Comparison of ENCODE assay signal across 24 cellular contexts in genomic region chr19:9070066-9070465, GRCh38. TPM values are rescaled to one million over a fixed set of nuclear protein-coding genes. Genes with fewer than 3 reads are reported as not detected.
DNase-seq lines count a peak whose midpoint lies in the region; ATAC-seq and TF ChIP-seq lines count a peak whose summit lies in the region.
"Had no signal": no experiment of that assay in that cellular context is flagged by ENCODE, and none has a peak within 500 bp of the region (broad histone marks: within the 10 kb centered on the region; RNA-seq: fewer than 3 reads in every experiment).

No MANE protein-coding gene starts in this region.

- DNase-seq in Caki2 (ENCODE audit: low read depth) (peak; percentile 53), dermis blood vessel endothelial cell (peak; percentile 11), left kidney (ENCODE audit: low read depth, low spot score) (peak; percentile 63), stomach (no peak), mucosa of descending colon (no peak)
- DNase-seq: activated CD4-positive, alpha-beta T cell treated with anti-CD3 and anti-CD28 coated beads, Interleukin-2, amount 50 U/mL, for 1 hour; activated CD8-positive, alpha-beta memory T cell treated with anti-CD3 and anti-CD28 coated beads, Interleukin-2, amount 10 ng/mL, durations not matched to agents 7 days and 5 days; activated naive CD4-positive, alpha-beta T cell treated with anti-CD3 and anti-CD28 coated beads, Interleukin-2, amount 50 U/mL, for 16 hours; Calu3; cortex of kidney; left colon; NCI-H1694 treated with DMSO at 0.1 percent for 48 hours; NCI-H69; nucleus accumbens; small intestine; stimulated activated CD4-positive, alpha-beta T cell treated with anti-CD3 and anti-CD28 coated beads, Interleukin-1b, Interleukin-23, amount 100 ng/mL, for 48 hours had no signal

- TF ChIP-seq CTCF in stomach (IDR thresholded peaks at IDR 0.05) (no peak), mucosa of descending colon (IDR thresholded peaks at IDR 0.05) (no peak)

- H3K9me3 ChIP-seq in HUES6 (ENCODE audit: control insufficient read depth, insufficient read depth, low read depth, low read length) (no peaks in the 10 kb centered on the region), stomach (no peaks in the 10 kb centered on the region), mucosa of descending colon (no peaks in the 10 kb centered on the region)
- H3K9me3 ChIP-seq: BLaER1 treated with 17β-estradiol and CSF1 and Interleukin-3, amounts not matched to agents 10 nM and 100 nM had no signal

- H3K4me1 ChIP-seq in HUES6 (ENCODE audit: control insufficient read depth, insufficient read depth, low read length), result peaks cover 18% of the 10 kb centered on the region
- H3K4me1 ChIP-seq in stomach, result peaks cover 0 to 3% (median 1%) of the 10 kb centered on the region in 4 donors
- no peaks in the 10 kb centered on the region for H3K4me1 ChIP-seq in mucosa of descending colon (ENCODE audit: low read depth)

- TF ChIP-seq POLR2A in stomach (IDR thresholded peaks at IDR 0.05), result no peak

- no peaks in the 10 kb centered on the region for H3K27me3 ChIP-seq in HUES6 (ENCODE audit: control insufficient read depth, insufficient read depth, low read length)
- peaks cover 0 to 4% (median 0%) of the 10 kb centered on the region in 3 donors for H3K27me3 ChIP-seq in stomach
- H3K27me3 ChIP-seq: BLaER1 treated with 17β-estradiol and CSF1 and Interleukin-3, amounts not matched to agents 10 nM and 100 nM had no signal

- peak overlapping the region; percentile 52 for H3K9ac ChIP-seq in HUES6 (ENCODE audit: low read length)
- H3K9ac ChIP-seq: BLaER1 treated with 17β-estradiol and CSF1 and Interleukin-3, amounts not matched to agents 10 nM and 100 nM had no signal

- no peak for TF ChIP-seq EP300 in stomach (IDR thresholded peaks at IDR 0.05)

- in situ Hi-C loops in Caki2 (cut with HindIII; ENCODE audit: low pct_unique_long_range_greater_than_20kb, low sequenced_read_pairs), result no loop called here

- H3K36me3 ChIP-seq in HUES6 (ENCODE audit: control insufficient read depth, insufficient read depth, low read length) (no peaks in the 10 kb centered on the region), stomach (no peaks in the 10 kb centered on the region), mucosa of descending colon (ENCODE audit: low read depth) (no peaks in the 10 kb centered on the region)
- H3K36me3 ChIP-seq: BLaER1 treated with 17β-estradiol and CSF1 and Interleukin-3, amounts not matched to agents 10 nM and 100 nM had no signal

- WGBS in stomach, 5 donors, result 22 to 43% (median 29%) methylated on average over 5 of the region's 5 CpGs

- H3K27ac ChIP-seq in HUES6 (ENCODE audit: low read depth, low read length) (peak overlapping the region; percentile 44; the same call in 1 of the 2 replicates), stomach (no peak overlapping the region)
- H3K27ac ChIP-seq: BLaER1 treated with 17β-estradiol and CSF1 and Interleukin-3, amounts not matched to agents 10 nM and 100 nM had no signal

- ATAC-seq in GM19452 (IDR thresholded peaks at IDR 0.05; ENCODE audit: unreplicated experiment) (no peak), GM21717 (IDR thresholded peaks at IDR 0.05; ENCODE audit: unreplicated experiment) (no peak), mucosa of descending colon (no peak)
- ATAC-seq: activated CD8-positive, alpha-beta memory T cell treated with anti-CD3 and anti-CD28 coated beads, Interleukin-2, amount 10 ng/mL, durations not matched to agents 7 days and 5 days; left colon; SK-N-SH treated with all-trans-retinoic acid at 6 μM for 48 hours had no signal

- intact Hi-C loops in stomach (cut with DNase I; ENCODE audit: low total_unique reads) (no loop called here), mucosa of descending colon (cut with DNase I, micrococcal nuclease) (no loop called here)

- no peak overlapping the region for H3K4me3 ChIP-seq in HUES6 (ENCODE audit: low read depth, low read length)
- no peak overlapping the region for H3K4me3 ChIP-seq in stomach
- H3K4me3 ChIP-seq in mucosa of descending colon, result no peak overlapping the region
- H3K4me3 ChIP-seq: BLaER1 treated with 17β-estradiol and CSF1 and Interleukin-3, amounts not matched to agents 10 nM and 100 nM had no signal

RNA-seq across cellular contexts. Expression of gene OR1M1, which starts 16.8 kb away (rescaled TPM):
- total RNA-seq in Caki2 (2014; rRNA removed; shearing (Covaris generic); ENCODE audit: low replicate concordance), result not detected in 2 replicates
- total RNA-seq in dermis blood vessel endothelial cell (not detected in 2 replicates), stomach (not detected), mucosa of descending colon (not detected)
- not detected for polyA plus RNA-seq in stomach
- total RNA-seq: activated CD8-positive, alpha-beta memory T cell treated with anti-CD3 and anti-CD28 coated beads, Interleukin-2, amount 10 ng/mL, durations not matched to agents 7 days and 5 days; Calu3; cardiac septum; left colon; LHCN-M2; urinary bladder had no signal
- polyA plus RNA-seq: small intestine, urinary bladder had no signal

RNA-seq across cellular contexts. Expression of gene OR7G2, which starts 37.2 kb away (rescaled TPM):
- total RNA-seq in Caki2 (2014; rRNA removed; shearing (Covaris generic); ENCODE audit: low replicate concordance), result not detected in 2 replicates
- total RNA-seq in dermis blood vessel endothelial cell (not detected in 2 replicates), stomach (not detected), mucosa of descending colon (not detected)
- not detected for polyA plus RNA-seq in stomach
- total RNA-seq: activated CD8-positive, alpha-beta memory T cell treated with anti-CD3 and anti-CD28 coated beads, Interleukin-2, amount 10 ng/mL, durations not matched to agents 7 days and 5 days; Calu3; cardiac septum; left colon; LHCN-M2; urinary bladder had no signal
- polyA plus RNA-seq: small intestine, urinary bladder had no signal

RNA-seq across cellular contexts. Expression of gene OR7G1, which starts 45.5 kb away (rescaled TPM):
- not detected in 2 replicates for total RNA-seq in Caki2 (2014; rRNA removed; shearing (Covaris generic); ENCODE audit: low replicate concordance)
- total RNA-seq in dermis blood vessel endothelial cell, result not detected in 2 replicates
- not detected for total RNA-seq in stomach
- not detected for polyA plus RNA-seq in stomach
- not detected for total RNA-seq in mucosa of descending colon
- total RNA-seq: activated CD8-positive, alpha-beta memory T cell treated with anti-CD3 and anti-CD28 coated beads, Interleukin-2, amount 10 ng/mL, durations not matched to agents 7 days and 5 days; Calu3; cardiac septum; left colon; LHCN-M2; urinary bladder had no signal
- polyA plus RNA-seq: small intestine, urinary bladder had no signal

RNA-seq across cellular contexts. Expression of gene OR7G3, which starts 56.7 kb away (rescaled TPM):
- not detected in 2 replicates for total RNA-seq in Caki2 (2014; rRNA removed; shearing (Covaris generic); ENCODE audit: low replicate concordance)
- total RNA-seq in dermis blood vessel endothelial cell, result not detected in 2 replicates
- total RNA-seq in stomach, result not detected
- not detected for polyA plus RNA-seq in stomach
- not detected for total RNA-seq in mucosa of descending colon
- total RNA-seq: activated CD8-positive, alpha-beta memory T cell treated with anti-CD3 and anti-CD28 coated beads, Interleukin-2, amount 10 ng/mL, durations not matched to agents 7 days and 5 days; Calu3; cardiac septum; left colon; LHCN-M2; urinary bladder had no signal
- polyA plus RNA-seq: small intestine, urinary bladder had no signal

RNA-seq across cellular contexts. Expression of gene MUC16, which starts 59.9 kb away (rescaled TPM):
- under 0.01 TPM in 1 of 2 replicates, not detected in the other for total RNA-seq in Caki2 (2014; rRNA removed; shearing (Covaris generic); ENCODE audit: low replicate concordance)
- total RNA-seq in dermis blood vessel endothelial cell, result under 0.01 TPM in 1 of 2 replicates, not detected in the other
- total RNA-seq in stomach, result under 1 TPM in 2 of 5 donors, not detected in 3; 0.45 to 0.55 TPM
- polyA plus RNA-seq in stomach, result under 1 TPM in 1 of 3 donors, not detected in 2; 0.28 TPM
- under 1 TPM in 2 of 3 donors, not detected in 1; under 0.01 TPM for total RNA-seq in mucosa of descending colon
- total RNA-seq: LHCN-M2 had no signal
- polyA plus RNA-seq: small intestine, urinary bladder had no signal

Comparison
In these comparisons a context has a peak if more than half of its experiments do, and no peak if none do; other contexts are left out.
1. DNase-seq: peak in Caki2 (single experiment), dermis blood vessel endothelial cell (single experiment) and left kidney (single experiment); none in stomach (single experiment) and mucosa of descending colon (0 of 3).